18 cellular contexts compared by ENCODE assay signal in the genomic region with DNA sequence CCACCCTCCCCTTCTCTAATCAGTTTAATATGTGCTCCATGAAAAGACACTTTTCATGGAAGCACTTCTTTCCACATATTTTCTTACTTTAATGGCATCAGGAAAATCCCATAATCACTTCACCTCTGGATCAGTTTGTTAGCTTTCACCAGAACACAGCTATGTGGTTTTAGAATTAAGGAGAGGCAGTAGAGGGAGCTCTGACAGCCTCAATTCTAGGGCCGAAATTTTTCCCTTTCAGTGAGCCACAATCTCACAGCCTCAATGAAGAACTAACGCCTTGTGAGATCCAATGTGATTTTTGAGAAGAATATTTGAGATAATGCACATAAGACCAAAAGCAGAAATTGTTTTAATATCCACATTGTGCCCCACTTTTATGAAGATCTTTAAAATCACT.
DNase-seq lines count a peak whose midpoint lies in the region; ATAC-seq and TF ChIP-seq lines count a peak whose summit lies in the region.
"Had no signal": no experiment of that assay in that cellular context is flagged by ENCODE, and none has a peak within 500 bp of the region (broad histone marks: within the 10 kb centered on the region; RNA-seq: fewer than 3 reads in every experiment).

No MANE protein-coding gene starts in this region.

- peaks cover 0 to 10% of the 10 kb centered on the region in 2 donors for H3K9me3 ChIP-seq in right atrium auricular region
- no peaks in the 10 kb centered on the region for H3K9me3 ChIP-seq in upper lobe of right lung

- H3K27ac Mint-ChIP-seq in activated CD4-positive, alpha-beta T cell treated with anti-CD3 and anti-CD28 coated beads, Interleukin-2, amount 10 ng/mL, durations not matched to agents 7 days and 5 days = no peak overlapping the region
- H3K27ac Mint-ChIP-seq: activated CD8-positive, alpha-beta T cell treated with anti-CD3 and anti-CD28 coated beads for 36 hours; activated naive CD8-positive, alpha-beta T cell; activated T-cell treated with anti-CD3 and anti-CD28 coated beads, Interleukin-2, amount 50 U/mL, for 72 hours; naive thymus-derived CD4-positive, alpha-beta T cell had no signal

- H3K4me3 ChIP-seq in right atrium auricular region = no peak overlapping the region
- no peak overlapping the region for H3K4me3 ChIP-seq in upper lobe of right lung
- H3K4me3 ChIP-seq: breast epithelium, lung had no signal

- CTCF ChIA-PET in activated CD4-positive, alpha-beta T cell treated with anti-CD3 and anti-CD28 coated beads, Interleukin-2, amount 10 ng/mL, durations not matched to agents 7 days and 5 days (lab: Charles Lee) = no interaction called here

- H3K4me1 Mint-ChIP-seq in activated CD4-positive, alpha-beta T cell treated with anti-CD3 and anti-CD28 coated beads, Interleukin-2, amount 10 ng/mL, durations not matched to agents 7 days and 5 days = no peaks in the 10 kb centered on the region
- H3K4me1 Mint-ChIP-seq: naive thymus-derived CD4-positive, alpha-beta T cell had no signal

- DNase-seq in Right ventricle myocardium superior = no peak
- DNase-seq in right atrium auricular region (ENCODE audit: low spot score) = no peak
- peak; percentile 11 for DNase-seq in SK-MEL-5 (ENCODE audit: low read depth, low spot score)
- DNase-seq in foreskin keratinocyte = no peak
- DNase-seq in upper lobe of right lung = no peak
- DNase-seq in hepatic stellate cell (ENCODE audit: low spot score) = no peak
- no peak for DNase-seq in activated CD4-positive, alpha-beta T cell treated with anti-CD3 and anti-CD28 coated beads, Interleukin-2, amount 10 ng/mL, durations not matched to agents 7 days and 5 days
- no peak for DNase-seq in A172 (ENCODE audit: low spot score)
- DNase-seq: activated CD8-positive, alpha-beta T cell treated with anti-CD3 and anti-CD28 coated beads for 36 hours; activated T-cell treated with anti-CD3 and anti-CD28 coated beads, Interleukin-2, amount 50 U/mL, for 72 hours; KBM-7; naive thymus-derived CD4-positive, alpha-beta T cell; NCI-H1105; posterior cingulate gyrus; stimulated activated naive CD4-positive, alpha-beta T cell had no signal

- no peaks in the 10 kb centered on the region for H3K36me3 Mint-ChIP-seq in activated CD4-positive, alpha-beta T cell treated with anti-CD3 and anti-CD28 coated beads, Interleukin-2, amount 10 ng/mL, durations not matched to agents 7 days and 5 days (ENCODE audit: low read depth)
- H3K36me3 Mint-ChIP-seq: activated naive CD8-positive, alpha-beta T cell had no signal

- ATAC-seq in Right ventricle myocardium superior (ENCODE audit: poor library complexity) (peak; percentile 73), foreskin keratinocyte (no peak), upper lobe of right lung (no peak)
- ATAC-seq: activated CD8-positive, alpha-beta T cell treated with anti-CD3 and anti-CD28 coated beads for 36 hours; activated T-cell treated with anti-CD3 and anti-CD28 coated beads, Interleukin-2, amount 50 U/mL, for 72 hours; naive thymus-derived CD4-positive, alpha-beta T cell had no signal

- intact Hi-C loops in Right ventricle myocardium superior (cut with DNase I) = no loop called here
- intact Hi-C loops in upper lobe of right lung (cut with DNase I) = no loop called here

- in situ Hi-C loops in SK-MEL-5 (cut with HindIII; ENCODE audit: low pct_unique_long_range_greater_than_20kb, low sequenced_read_pairs) = no loop called here

- peaks cover 17% of the 10 kb centered on the region for H3K9me3 Mint-ChIP-seq in activated CD4-positive, alpha-beta T cell treated with anti-CD3 and anti-CD28 coated beads, Interleukin-2, amount 10 ng/mL, durations not matched to agents 7 days and 5 days

- H3K36me3 ChIP-seq in right atrium auricular region = no peaks in the 10 kb centered on the region
- H3K36me3 ChIP-seq in upper lobe of right lung = no peaks in the 10 kb centered on the region
- H3K36me3 ChIP-seq: breast epithelium had no signal

- H3K27me3 ChIP-seq in right atrium auricular region = no peaks in the 10 kb centered on the region
- H3K27me3 ChIP-seq in foreskin keratinocyte = no peaks in the 10 kb centered on the region
- H3K27me3 ChIP-seq in upper lobe of right lung = no peaks in the 10 kb centered on the region
- H3K27me3 ChIP-seq: breast epithelium had no signal

- H3K4me1 ChIP-seq in right atrium auricular region = no peaks in the 10 kb centered on the region
- H3K4me1 ChIP-seq in foreskin keratinocyte = no peaks in the 10 kb centered on the region
- no peaks in the 10 kb centered on the region for H3K4me1 ChIP-seq in upper lobe of right lung
- H3K4me1 ChIP-seq: breast epithelium had no signal

- H3K27ac ChIP-seq in right atrium auricular region (no peak overlapping the region), foreskin keratinocyte (no peak overlapping the region), upper lobe of right lung (no peak overlapping the region)
- H3K27ac ChIP-seq: breast epithelium had no signal

- H3K4me3 Mint-ChIP-seq in activated CD4-positive, alpha-beta T cell treated with anti-CD3 and anti-CD28 coated beads, Interleukin-2, amount 10 ng/mL, durations not matched to agents 7 days and 5 days = no peak overlapping the region
- H3K4me3 Mint-ChIP-seq: activated CD8-positive, alpha-beta T cell treated with anti-CD3 and anti-CD28 coated beads for 36 hours; activated naive CD8-positive, alpha-beta T cell; activated T-cell treated with anti-CD3 and anti-CD28 coated beads, Interleukin-2, amount 50 U/mL, for 72 hours; naive thymus-derived CD4-positive, alpha-beta T cell had no signal

- peak in 1 of 2 donors; percentile 46 for TF ChIP-seq CTCF in right atrium auricular region (IDR thresholded peaks at IDR 0.05)
- peak; percentile 34 for TF ChIP-seq CTCF in foreskin keratinocyte (conservative IDR thresholded peaks at IDR 0.05)
- peak; percentile 7 for TF ChIP-seq CTCF in upper lobe of right lung (IDR thresholded peaks at IDR 0.05)

- no peaks in the 10 kb centered on the region for H3K27me3 Mint-ChIP-seq in activated CD4-positive, alpha-beta T cell treated with anti-CD3 and anti-CD28 coated beads, Interleukin-2, amount 10 ng/mL, durations not matched to agents 7 days and 5 days
- H3K27me3 Mint-ChIP-seq: activated CD8-positive, alpha-beta T cell treated with anti-CD3 and anti-CD28 coated beads for 36 hours; activated naive CD8-positive, alpha-beta T cell; naive thymus-derived CD4-positive, alpha-beta T cell had no signal

- POLR2A ChIA-PET in activated CD4-positive, alpha-beta T cell treated with anti-CD3 and anti-CD28 coated beads, Interleukin-2, amount 10 ng/mL, durations not matched to agents 7 days and 5 days (lab: Charles Lee) = no interaction called here
